8 cellular contexts compared by ENCODE assay signal in genomic region chr2:162343824-162344616, GRCh38. TPM values are rescaled to one million over a fixed set of nuclear protein-coding genes. Genes with fewer than 3 reads are reported as not detected.
DNase-seq lines count a peak whose midpoint lies in the region; TF ChIP-seq lines count a peak whose summit lies in the region.

GCA (plus strand) TSS chr2:162344132; CDS start chr2:162344249, 117 bp downstream.

- no peaks in the 10 kb centered on the region for H3K79me2 ChIP-seq in SU-DHL-6 (ENCODE audit: insufficient read depth, low read length)

- H3K9me3 ChIP-seq in SU-DHL-6 (ENCODE audit: insufficient read depth, low read length) = no peaks in the 10 kb centered on the region
- no peaks in the 10 kb centered on the region for H3K9me3 ChIP-seq in suprapubic skin

- no peaks in the 10 kb centered on the region for H3K27me3 Mint-ChIP-seq in activated naive CD8-positive, alpha-beta T cell treated with anti-CD3 and anti-CD28 coated beads for 36 hours

- H3K4me3 Mint-ChIP-seq in activated naive CD8-positive, alpha-beta T cell treated with anti-CD3 and anti-CD28 coated beads for 36 hours = peak within 1 kb of the TSS; percentile 88

- H3K9ac ChIP-seq in SU-DHL-6 (ENCODE audit: low read length) = peak within 1 kb of the TSS; percentile 56

- H3K36me3 ChIP-seq in SU-DHL-6 (ENCODE audit: low read length) (no peaks in the 10 kb centered on the region), suprapubic skin (no peaks in the 10 kb centered on the region)

- H3K27ac ChIP-seq in SU-DHL-6 (ENCODE audit: low read depth, low read length) (no peak within 1 kb of the TSS; the same call in 1 of the 2 replicates), suprapubic skin (peak within 1 kb of the TSS; percentile 76)

- H3K9me3 Mint-ChIP-seq in activated naive CD8-positive, alpha-beta T cell treated with anti-CD3 and anti-CD28 coated beads for 36 hours = peaks cover 1% of the 10 kb centered on the region

- peak in 1 of 2 donors; percentile 14 for TF ChIP-seq POLR2A in suprapubic skin (IDR thresholded peaks at IDR 0.05)

- no peaks in the 10 kb centered on the region for H3K36me3 Mint-ChIP-seq in activated naive CD8-positive, alpha-beta T cell treated with anti-CD3 and anti-CD28 coated beads for 36 hours

- peak; percentile 54 for DNase-seq in GM04504 (ENCODE audit: low read depth)
- peak; percentile 51 for DNase-seq in HFF-Myc (ENCODE audit: extremely low read depth, low read depth)
- DNase-seq in NCI-H1048 (lab: John Stamatoyannopoulos, UW) = peak; percentile 94
- peak; percentile 98 for DNase-seq in activated naive CD8-positive, alpha-beta T cell treated with anti-CD3 and anti-CD28 coated beads for 36 hours
- peak; percentile 97 for DNase-seq in glomerular visceral epithelial cell (ENCODE audit: extremely low spot score)
- DNase-seq in occipital lobe (lab: John Stamatoyannopoulos, UW) = peak; percentile 98
- DNase-seq in suprapubic skin (ENCODE audit: low spot score in 2 of 2) = peak; percentile 99

- no peak for TF ChIP-seq EP300 in suprapubic skin (IDR thresholded peaks at IDR 0.05)

- H3K4me3 ChIP-seq in HFF-Myc (replicated peaks; ENCODE audit: low read depth, low read length) = peak within 1 kb of the TSS; percentile 49
- peak within 1 kb of the TSS; percentile 72 for H3K4me3 ChIP-seq in SU-DHL-6 (ENCODE audit: insufficient read depth, low read length, poor library complexity, severe bottlenecking)
- peak within 1 kb of the TSS; percentile 57 for H3K4me3 ChIP-seq in suprapubic skin

- peaks cover 14% of the 10 kb centered on the region for H3K4me1 Mint-ChIP-seq in activated naive CD8-positive, alpha-beta T cell treated with anti-CD3 and anti-CD28 coated beads for 36 hours

- H3K9me2 ChIP-seq in SU-DHL-6 (replicated peaks; ENCODE audit: insufficient read depth, low read length) = no peaks in the 10 kb centered on the region

- no peak for TF ChIP-seq CTCF in HFF-Myc (IDR thresholded peaks at IDR 0.05; ENCODE audit: low read depth, low read length, missing control alignments)
- no peak for TF ChIP-seq CTCF in SU-DHL-6 (IDR thresholded peaks at IDR 0.05; ENCODE audit: insufficient read depth, low read length, poor library complexity, severe bottlenecking)
- TF ChIP-seq CTCF in suprapubic skin (IDR thresholded peaks at IDR 0.05) = no peak

- under 1% methylated on average over 26 of the region's 57 CpGs for WGBS in suprapubic skin

- peaks cover 14% of the 10 kb centered on the region for H3K4me1 ChIP-seq in suprapubic skin

- H2AFZ ChIP-seq in SU-DHL-6 (ENCODE audit: low read depth, low read length, severe bottlenecking) = peak within 1 kb of the TSS; percentile 88

- H3K27me3 ChIP-seq in SU-DHL-6 (ENCODE audit: low read length) (no peaks in the 10 kb centered on the region), suprapubic skin (no peaks in the 10 kb centered on the region)

- peak within 1 kb of the TSS; percentile 75 for H3K4me2 ChIP-seq in SU-DHL-6 (ENCODE audit: low read depth, low read length, poor library complexity, severe bottlenecking)

- H4K20me1 ChIP-seq in SU-DHL-6 (ENCODE audit: low read depth, low read length) = no peaks in the 10 kb centered on the region

- H3F3A ChIP-seq in SU-DHL-6 (ENCODE audit: insufficient read depth) = no peaks in the 10 kb centered on the region

- H3K27ac Mint-ChIP-seq in activated naive CD8-positive, alpha-beta T cell treated with anti-CD3 and anti-CD28 coated beads for 36 hours = peak within 1 kb of the TSS; percentile 75

RNA-seq across cellular contexts. Expression of gene GCA, which starts in this region (rescaled TPM):
- 10 to 100 TPM; 20.8 to 21.5 TPM for total RNA-seq in activated naive CD8-positive, alpha-beta T cell treated with anti-CD3 and anti-CD28 coated beads for 36 hours
- total RNA-seq in occipital lobe = 39.6 TPM
- total RNA-seq in suprapubic skin = 10 to 100 TPM in 3 of 4 donors, 1 to 10 TPM in 1; 8.2 to 29.0 (median 19.2) TPM
